ENCODE assay signal across 8 cellular contexts in genomic region chr9:126860077-126860756, GRCh38. TPM values are rescaled to one million over a fixed set of nuclear protein-coding genes. Genes with fewer than 3 reads are reported as not detected.
DNase-seq lines count a peak whose midpoint lies in the region; ATAC-seq, FAIRE-seq and TF ChIP-seq lines count a peak whose summit lies in the region.

ZBTB34 (plus strand) TSS chr9:126860639; CDS start chr9:126879400, 18,761 bp downstream.

- ATAC-seq in GM21515 (IDR thresholded peaks at IDR 0.05; ENCODE audit: unreplicated experiment) (peak; percentile 71), left cardiac atrium (peak; percentile 84 to 93)

- TF ChIP-seq CTCF in SU-DHL-6 (IDR thresholded peaks at IDR 0.05; ENCODE audit: insufficient read depth, low read length, poor library complexity, severe bottlenecking), result peak; percentile 98

- peaks cover 17 to 21% (median 20%) of the 10 kb centered on the region in 3 donors for H3K4me1 Mint-ChIP-seq in IgD-negative memory B cell

- no peaks in the 10 kb centered on the region for H3K9me2 ChIP-seq in SU-DHL-6 (replicated peaks; ENCODE audit: insufficient read depth, low read length)

- H3K36me3 ChIP-seq in SU-DHL-6 (ENCODE audit: low read length) (no peaks in the 10 kb centered on the region), rectal smooth muscle tissue (ENCODE audit: control insufficient read depth, insufficient read depth, low read length) (no peaks in the 10 kb centered on the region)

- peak within 1 kb of the TSS; percentile 83 for H3K4me3 ChIP-seq in SU-DHL-6 (ENCODE audit: insufficient read depth, low read length, poor library complexity, severe bottlenecking)
- H3K4me3 ChIP-seq in rectal smooth muscle tissue (ENCODE audit: low read length), result peak within 1 kb of the TSS; percentile 87

- intact Hi-C loops in left cardiac atrium (cut with DNase I), result loop anchor here in 1 of 2 donors (10.0 kb wide), 1 partner anchor 55 kb away; the partner anchor contains the start of gene RALGPS1

- H3K9me3 ChIP-seq in SU-DHL-6 (ENCODE audit: insufficient read depth, low read length), result no peaks in the 10 kb centered on the region

- H3K9ac ChIP-seq in SU-DHL-6 (ENCODE audit: low read length) (peak within 1 kb of the TSS; percentile 76), rectal smooth muscle tissue (ENCODE audit: low read length) (peak within 1 kb of the TSS; percentile 36)

- 0 out of 2 replicates have a peak, but pooled peaks cover 3% of the 10 kb centered on the region for H4K20me1 ChIP-seq in SU-DHL-6 (ENCODE audit: low read depth, low read length)

- no peak for FAIRE-seq in urothelium cell line (lab: Jason Lieb, UNC)

- peaks cover 1% of the 10 kb centered on the region for H3K36me3 Mint-ChIP-seq in IgD-negative memory B cell

- peaks cover 5% of the 10 kb centered on the region for H3K27me3 Mint-ChIP-seq in IgD-negative memory B cell

- H3K9me3 Mint-ChIP-seq in IgD-negative memory B cell, result no peaks in the 10 kb centered on the region

- peak within 1 kb of the TSS; percentile 90 for H2AFZ ChIP-seq in SU-DHL-6 (ENCODE audit: low read depth, low read length, severe bottlenecking)

- peak within 1 kb of the TSS; percentile 57 for H3K27ac ChIP-seq in SU-DHL-6 (ENCODE audit: low read depth, low read length)
- peak within 1 kb of the TSS; percentile 90 for H3K27ac ChIP-seq in rectal smooth muscle tissue (ENCODE audit: low read depth, low read length)

- H3K27ac Mint-ChIP-seq in IgD-negative memory B cell, result peak within 1 kb of the TSS; percentile 82 to 91 (median 89)

- H3F3A ChIP-seq in SU-DHL-6 (ENCODE audit: insufficient read depth), result 0 out of 2 replicates have a peak, but pooled peaks cover 4% of the 10 kb centered on the region

- DNase-seq in EH (ENCODE audit: low read depth) (peak; percentile 64), left cardiac atrium (peak; percentile 65), urothelium cell line (ENCODE audit: low spot score) (peak; percentile 82)
- DNase-seq in activated naive CD8-positive, alpha-beta T cell treated with anti-CD3 and anti-CD28 coated beads, Interleukin-2, amount 50 U/mL, for 16 hours (ENCODE audit: low read depth, low spot score), result peak; percentile 47

- peak within 1 kb of the TSS; percentile 89 for H3K4me2 ChIP-seq in SU-DHL-6 (ENCODE audit: low read depth, low read length, poor library complexity, severe bottlenecking)

- H3K27me3 ChIP-seq in SU-DHL-6 (ENCODE audit: low read length), result no peaks in the 10 kb centered on the region
- H3K27me3 ChIP-seq in rectal smooth muscle tissue (ENCODE audit: control insufficient read depth, insufficient read depth, low read length), result no peaks in the 10 kb centered on the region

- H3K4me3 Mint-ChIP-seq in IgD-negative memory B cell, result peak within 1 kb of the TSS; percentile 86 to 98 (median 90)

- peaks cover 9% of the 10 kb centered on the region for H3K4me1 ChIP-seq in rectal smooth muscle tissue (ENCODE audit: control insufficient read depth, insufficient read depth, low read length)

- no peaks in the 10 kb centered on the region for H3K79me2 ChIP-seq in SU-DHL-6 (ENCODE audit: insufficient read depth, low read length)

RNA-seq across cellular contexts. Expression of gene ZBTB34, which starts in this region (rescaled TPM):
- 1.2 TPM for polyA plus RNA-seq in IgD-negative memory B cell
- total RNA-seq in left cardiac atrium, result 1 to 10 TPM; 5.2 to 5.6 TPM

Comparison
In these comparisons a context has a peak if more than half of its experiments do, and no peak if none do; other contexts are left out.
1. Peak in every context shown above with its lines: DNase-seq, ATAC-seq, H3K4me3 ChIP-seq and H3K27ac ChIP-seq.